Comparison of ENCODE assay signal across 19 cellular contexts in genomic region chr2:52383541-52383940, GRCh38.
"Had no signal": no experiment of that assay in that cellular context is flagged by ENCODE, and none has a peak within 500 bp of the region (broad histone marks: within the 10 kb centered on the region; RNA-seq: fewer than 3 reads in every experiment).

No MANE protein-coding gene starts in this region.

- H3K27me3 ChIP-seq: esophagus squamous epithelium, heart left ventricle, sigmoid colon, testis, tibial nerve had no signal

- DNase-seq: effector memory CD8-positive, alpha-beta T cell; esophagus squamous epithelium; foreskin fibroblast; heart left ventricle; hippocampal formation; kidney glomerular epithelial cell; mucosa of descending colon; naive thymus-derived CD8-positive, alpha-beta T cell; posterior cingulate gyrus; sigmoid colon; stimulated activated CD4-positive, alpha-beta T cell treated with anti-CD3 and anti-CD28 coated beads, Interleukin-2, amount 100 ng/mL, for 24 hours; stimulated activated CD4-positive, alpha-beta T cell treated with anti-CD3 and anti-CD28 coated beads, Interleukin-4, amount 100 ng/mL, for 4 hours; stimulated activated naive B cell treated with anti-CD40 and anti-IgM and Interleukin-4, amounts not matched to agents 10 μg/mL and 1 μg/mL and 100 μg/mL, for 72 hours; stimulated activated naive CD8-positive, alpha-beta T cell treated with anti-CD3 and anti-CD28 coated beads, Interleukin-15, amount 100 ng/mL, for 72 hours; testis had no signal

- H3K4me3 ChIP-seq: esophagus squamous epithelium, heart left ventricle, mucosa of descending colon, sigmoid colon, skin epidermis, testis, tibial nerve had no signal

- H3K27ac ChIP-seq: epithelial cell of prostate, esophagus squamous epithelium, heart left ventricle, sigmoid colon, skin epidermis, testis, tibial nerve had no signal

- H3K36me3 ChIP-seq: esophagus squamous epithelium, heart left ventricle, sigmoid colon, tibial nerve had no signal

- H3K9me3 ChIP-seq: esophagus squamous epithelium, heart left ventricle, mucosa of descending colon, sigmoid colon, testis, tibial nerve had no signal

- H3K4me1 ChIP-seq: esophagus squamous epithelium, heart left ventricle, sigmoid colon, testis, tibial nerve had no signal

- FAIRE-seq: islet of Langerhans had no signal

- ATAC-seq: effector memory CD8-positive, alpha-beta T cell; heart left ventricle; mucosa of descending colon; naive thymus-derived CD8-positive, alpha-beta T cell; stimulated activated naive B cell treated with anti-CD40 and anti-IgM and Interleukin-4, amounts not matched to agents 10 μg/mL and 1 μg/mL and 100 μg/mL, for 72 hours; stimulated activated naive CD8-positive, alpha-beta T cell treated with anti-CD3 and anti-CD28 coated beads, Interleukin-15, amount 100 ng/mL, for 72 hours had no signal
